24 cellular contexts compared by ENCODE assay signal in the genomic region with DNA sequence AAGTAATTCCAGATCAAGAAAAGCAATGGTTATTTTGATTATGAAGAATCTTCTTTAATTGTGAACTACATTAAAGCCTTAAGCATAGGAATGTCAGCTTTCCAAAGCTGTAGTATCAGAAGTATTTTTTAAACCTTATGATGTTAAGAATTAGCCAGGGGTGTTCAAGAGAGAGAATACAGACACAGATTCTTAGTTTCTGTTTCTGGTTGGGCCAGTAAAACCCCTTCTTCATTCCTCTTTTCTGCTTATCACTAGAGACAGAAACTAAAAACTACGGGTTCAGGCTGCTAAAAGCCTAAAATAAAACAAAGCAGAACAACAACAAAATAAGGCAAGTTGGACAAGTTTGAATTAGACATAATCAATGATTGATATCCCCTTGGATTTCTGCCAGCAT.
"Had no signal": no experiment of that assay in that cellular context is flagged by ENCODE, and none has a peak within 500 bp of the region (broad histone marks: within the 10 kb centered on the region; RNA-seq: fewer than 3 reads in every experiment).

No MANE protein-coding gene starts in this region.

- H3K9me3 ChIP-seq: neutrophil, tibial artery, upper lobe of right lung, vagina had no signal

- DNase-seq: effector CD4-positive, alpha-beta T cell; endodermal cell; foreskin melanocyte; head of caudate nucleus; kidney; left cardiac atrium; left ventricle myocardium inferior; lower lobe of right lung; midbrain; naive thymus-derived CD4-positive, alpha-beta T cell; spleen; stimulated activated CD4-positive, alpha-beta T cell treated with anti-CD3 and anti-CD28 coated beads, Interleukin-15, amount 100 ng/mL, for 24 hours; stimulated activated CD4-positive, alpha-beta T cell treated with anti-CD3 and anti-CD28 coated beads, Interleukin-1b, Interleukin-23, amount 100 ng/mL, for 48 hours; stimulated activated CD4-positive, alpha-beta T cell treated with anti-CD3 and anti-CD28 coated beads, Interleukin-4, amount 100 ng/mL, for 24 hours; tibial artery; upper lobe of right lung had no signal

- ATAC-seq: lower lobe of right lung; naive thymus-derived CD4-positive, alpha-beta T cell; sciatic nerve; stimulated activated memory B cell treated with anti-CD40 and anti-IgM and Interleukin-4, amounts not matched to agents 10 μg/mL and 1 μg/mL and 100 μg/mL, for 72 hours; upper lobe of right lung had no signal

- H3K4me1 Mint-ChIP-seq: memory B cell; naive thymus-derived CD4-positive, alpha-beta T cell had no signal

- FAIRE-seq: endothelial cell of umbilical vein, kidney had no signal

- H3K27ac ChIP-seq: hepatocyte, left ventricle myocardium inferior, lower lobe of right lung, neutrophil, spleen, tibial artery, upper lobe of right lung, vagina had no signal

- H3K36me3 ChIP-seq: neutrophil had no signal

- H3K4me3 Mint-ChIP-seq: endodermal cell; memory B cell; naive thymus-derived CD4-positive, alpha-beta T cell; stimulated activated memory B cell treated with anti-CD40 and anti-IgM and Interleukin-4, amounts not matched to agents 10 μg/mL and 1 μg/mL and 100 μg/mL, for 72 hours; stimulated activated naive CD8-positive, alpha-beta T cell treated with anti-CD3 and anti-CD28 coated beads, Interleukin-15, Interleukin-2, amounts not matched to agents 100 ng/mL and 50 ng/mL, for 24 hours had no signal

- H3K27ac Mint-ChIP-seq: endodermal cell; memory B cell; naive thymus-derived CD4-positive, alpha-beta T cell; stimulated activated memory B cell treated with anti-CD40 and anti-IgM and Interleukin-4, amounts not matched to agents 10 μg/mL and 1 μg/mL and 100 μg/mL, for 72 hours; stimulated activated naive CD8-positive, alpha-beta T cell treated with anti-CD3 and anti-CD28 coated beads, Interleukin-15, Interleukin-2, amounts not matched to agents 100 ng/mL and 50 ng/mL, for 24 hours had no signal

- H3K27me3 ChIP-seq: hepatocyte, neutrophil, spleen, tibial artery, upper lobe of right lung, vagina had no signal

- H3K27me3 Mint-ChIP-seq: memory B cell; naive thymus-derived CD4-positive, alpha-beta T cell; stimulated activated memory B cell treated with anti-CD40 and anti-IgM and Interleukin-4, amounts not matched to agents 10 μg/mL and 1 μg/mL and 100 μg/mL, for 72 hours; stimulated activated naive CD8-positive, alpha-beta T cell treated with anti-CD3 and anti-CD28 coated beads, Interleukin-15, Interleukin-2, amounts not matched to agents 100 ng/mL and 50 ng/mL, for 24 hours had no signal

- H3K4me1 ChIP-seq: lower lobe of right lung, spleen, tibial artery, upper lobe of right lung, vagina had no signal

- H3K4me3 ChIP-seq: hepatocyte, left ventricle myocardium inferior, lower lobe of right lung, spleen, tibial artery, upper lobe of right lung, vagina had no signal

- H3K4me2 ChIP-seq: hepatocyte had no signal

- H3K79me2 ChIP-seq: hepatocyte had no signal

- H2AFZ ChIP-seq: hepatocyte had no signal
